18 cellular contexts compared by ENCODE assay signal in genomic region chr1:154410185-154410827, GRCh38. TPM values are rescaled to one million over a fixed set of nuclear protein-coding genes. Genes with fewer than 3 reads are reported as not detected.
DNase-seq lines count a peak whose midpoint lies in the region; ATAC-seq and TF ChIP-seq lines count a peak whose summit lies in the region.
"Had no signal": no experiment of that assay in that cellular context is flagged by ENCODE, and none has a peak within 500 bp of the region (broad histone marks: within the 10 kb centered on the region; RNA-seq: fewer than 3 reads in every experiment).

No MANE protein-coding gene starts in this region.

- WGBS in transverse colon (ENCODE audit: low coverage in 1 of 2), 2 donors: 80 to 81% methylated on average over 6 to 9 of the region's 9 CpGs
- 73 to 84% (median 75%) methylated on average over 9 of the region's 9 CpGs for WGBS in spleen, 5 donors

- H3K4me1 ChIP-seq in transverse colon: peaks cover 30 to 62% (median 36%) of the 10 kb centered on the region in 4 donors
- peaks cover 31 to 99% (median 78%) of the 10 kb centered on the region in 6 donors for H3K4me1 ChIP-seq in spleen

- ATAC-seq in memory B cell (ENCODE audit: low read depth) (no peak), HG03520 (IDR thresholded peaks at IDR 0.05; ENCODE audit: unreplicated experiment) (no peak), GM19397 (IDR thresholded peaks at IDR 0.05; ENCODE audit: unreplicated experiment) (no peak)
- ATAC-seq: heart left ventricle, mucosa of descending colon, pancreas had no signal

- peak overlapping the region; percentile 81 for H3K4me3 Mint-ChIP-seq in activated naive CD4-positive, alpha-beta T cell treated with anti-CD3 and anti-CD28 coated beads, Interleukin-2, amount 50 U/mL, for 24 hours
- peak overlapping the region; percentile 0 for H3K4me3 Mint-ChIP-seq in activated naive CD8-positive, alpha-beta T cell
- no peak overlapping the region for H3K4me3 Mint-ChIP-seq in memory B cell
- H3K4me3 Mint-ChIP-seq: activated B cell treated with CpG ODN at 0.5 μM for 24 hours had no signal

- in situ Hi-C loops in transverse colon (cut with MboI; ENCODE audit: low pct_ligation_motif_present in 1 of 4, low pct_unique_long_range_greater_than_20kb in 1 of 4, low sequenced_read_pairs in 3 of 4): no loop called here

- H3K27me3 Mint-ChIP-seq in activated naive CD4-positive, alpha-beta T cell treated with anti-CD3 and anti-CD28 coated beads, Interleukin-2, amount 50 U/mL, for 24 hours: no peaks in the 10 kb centered on the region
- H3K27me3 Mint-ChIP-seq in activated naive CD8-positive, alpha-beta T cell: no peaks in the 10 kb centered on the region
- no peaks in the 10 kb centered on the region for H3K27me3 Mint-ChIP-seq in memory B cell
- H3K27me3 Mint-ChIP-seq: activated B cell treated with CpG ODN at 0.5 μM for 24 hours had no signal

- no peak for TF ChIP-seq EP300 in transverse colon (IDR thresholded peaks at IDR 0.05; ENCODE audit: low read depth)

- DNase-seq in activated naive CD4-positive, alpha-beta T cell treated with anti-CD3 and anti-CD28 coated beads, Interleukin-2, amount 50 U/mL, for 16 hours: no peak
- DNase-seq in memory B cell (ENCODE audit: low spot score in 2 of 2): no peak
- no peak for DNase-seq in transverse colon
- DNase-seq in spleen: no peak
- DNase-seq: activated B cell treated with CpG ODN at 0.5 μM for 24 hours, colonic mucosa, DMS 273 treated with DMSO at 0.1 percent for 48 hours, heart left ventricle, IMR-90, NCI-H2081 treated with DMSO at 0.1 percent for 48 hours, NCI-H526 treated with DMSO at 0.1 percent for 48 hours, SW 1271 had no signal

- TF ChIP-seq POLR2A in transverse colon (IDR thresholded peaks at IDR 0.05) (no peak), spleen (IDR thresholded peaks at IDR 0.05) (no peak)

- intact Hi-C loops in transverse colon (cut with DNase I; ENCODE audit: low total_unique reads) (no loop called here), spleen (cut with DNase I; ENCODE audit: low total_unique reads) (no loop called here)

- H3K36me3 ChIP-seq in transverse colon (no peaks in the 10 kb centered on the region), spleen (peaks cover 0 to 4% (median 0%) of the 10 kb centered on the region in 6 donors)
- H3K36me3 ChIP-seq: colonic mucosa, heart left ventricle, pancreas had no signal

- no peaks in the 10 kb centered on the region for H3K9me3 ChIP-seq in transverse colon
- H3K9me3 ChIP-seq in spleen: no peaks in the 10 kb centered on the region
- H3K9me3 ChIP-seq: colonic mucosa, heart left ventricle, mucosa of descending colon, pancreas had no signal

- peak overlapping the region; percentile 95 for H3K27ac Mint-ChIP-seq in activated naive CD4-positive, alpha-beta T cell treated with anti-CD3 and anti-CD28 coated beads, Interleukin-2, amount 50 U/mL, for 24 hours
- peak overlapping the region; percentile 82 for H3K27ac Mint-ChIP-seq in activated naive CD8-positive, alpha-beta T cell
- peak overlapping the region; percentile 43 for H3K27ac Mint-ChIP-seq in memory B cell
- H3K27ac Mint-ChIP-seq: activated B cell treated with CpG ODN at 0.5 μM for 24 hours had no signal

- TF ChIP-seq CTCF in transverse colon (IDR thresholded peaks at IDR 0.05) (no peak), spleen (IDR thresholded peaks at IDR 0.05 in 8 of 11, conservative IDR thresholded peaks at IDR 0.05 in 3 of 11) (no peak)

- peaks cover 87% of the 10 kb centered on the region for H3K4me1 Mint-ChIP-seq in activated naive CD4-positive, alpha-beta T cell treated with anti-CD3 and anti-CD28 coated beads, Interleukin-2, amount 50 U/mL, for 24 hours
- H3K4me1 Mint-ChIP-seq in activated naive CD8-positive, alpha-beta T cell (ENCODE audit: low read depth): peaks cover 66% of the 10 kb centered on the region
- peaks cover 54% of the 10 kb centered on the region for H3K4me1 Mint-ChIP-seq in memory B cell

- H3K27me3 ChIP-seq in transverse colon (no peaks in the 10 kb centered on the region), spleen (replicated peaks in 1 of 7) (peaks cover 0 to 8% (median 0%) of the 10 kb centered on the region in 7 donors)
- H3K27me3 ChIP-seq: colonic mucosa, heart left ventricle, pancreas had no signal

- H3K27ac ChIP-seq in transverse colon (peak overlapping the region; percentile 95 to 99 (median 99)), spleen (peak overlapping the region in 4 of 8 donors; percentile 24 to 94 (median 60))
- H3K27ac ChIP-seq: colonic mucosa, pancreas had no signal

- peaks cover 3% of the 10 kb centered on the region for H3K36me3 Mint-ChIP-seq in activated naive CD4-positive, alpha-beta T cell treated with anti-CD3 and anti-CD28 coated beads, Interleukin-2, amount 50 U/mL, for 24 hours
- no peaks in the 10 kb centered on the region for H3K36me3 Mint-ChIP-seq in activated naive CD8-positive, alpha-beta T cell
- H3K36me3 Mint-ChIP-seq in memory B cell: no peaks in the 10 kb centered on the region

- H3K4me3 ChIP-seq in transverse colon (no peak overlapping the region), spleen (peak overlapping the region in 1 of 8 donors; percentile 2)
- H3K4me3 ChIP-seq: colonic mucosa, heart left ventricle, mucosa of descending colon, pancreas had no signal

- no peaks in the 10 kb centered on the region for H3K9me3 Mint-ChIP-seq in activated naive CD4-positive, alpha-beta T cell treated with anti-CD3 and anti-CD28 coated beads, Interleukin-2, amount 50 U/mL, for 24 hours
- no peaks in the 10 kb centered on the region for H3K9me3 Mint-ChIP-seq in activated naive CD8-positive, alpha-beta T cell (ENCODE audit: low read depth)
- no peaks in the 10 kb centered on the region for H3K9me3 Mint-ChIP-seq in memory B cell
- H3K9me3 Mint-ChIP-seq: activated B cell treated with CpG ODN at 0.5 μM for 24 hours had no signal

RNA-seq across cellular contexts. Expression of gene IL6R, which starts 5.2 kb away (rescaled TPM):
- total RNA-seq in transverse colon: 100 to 1,000 TPM in 1 of 4 donors, 10 to 100 TPM in 3; 10.7 to 107 (median 77.3) TPM
- 10 to 100 TPM; 40.3 to 74.5 (median 55.5) TPM for total RNA-seq in spleen
- polyA plus RNA-seq in spleen: 1 to 10 TPM; 2.8 to 6.1 (median 3.9) TPM

Comparison
In these comparisons a context has a peak if more than half of its experiments do, and no peak if none do; other contexts are left out.
1. H3K27ac Mint-ChIP-seq: peak in every context shown above with its lines; median percentile 95 in activated naive CD4-positive, alpha-beta T cell treated with anti-CD3 and anti-CD28 coated beads, Interleukin-2, amount 50 U/mL, for 24 hours; 82 in activated naive CD8-positive, alpha-beta T cell; 43 in memory B cell.